ENCODE assay signal across 8 cellular contexts in the genomic region with DNA sequence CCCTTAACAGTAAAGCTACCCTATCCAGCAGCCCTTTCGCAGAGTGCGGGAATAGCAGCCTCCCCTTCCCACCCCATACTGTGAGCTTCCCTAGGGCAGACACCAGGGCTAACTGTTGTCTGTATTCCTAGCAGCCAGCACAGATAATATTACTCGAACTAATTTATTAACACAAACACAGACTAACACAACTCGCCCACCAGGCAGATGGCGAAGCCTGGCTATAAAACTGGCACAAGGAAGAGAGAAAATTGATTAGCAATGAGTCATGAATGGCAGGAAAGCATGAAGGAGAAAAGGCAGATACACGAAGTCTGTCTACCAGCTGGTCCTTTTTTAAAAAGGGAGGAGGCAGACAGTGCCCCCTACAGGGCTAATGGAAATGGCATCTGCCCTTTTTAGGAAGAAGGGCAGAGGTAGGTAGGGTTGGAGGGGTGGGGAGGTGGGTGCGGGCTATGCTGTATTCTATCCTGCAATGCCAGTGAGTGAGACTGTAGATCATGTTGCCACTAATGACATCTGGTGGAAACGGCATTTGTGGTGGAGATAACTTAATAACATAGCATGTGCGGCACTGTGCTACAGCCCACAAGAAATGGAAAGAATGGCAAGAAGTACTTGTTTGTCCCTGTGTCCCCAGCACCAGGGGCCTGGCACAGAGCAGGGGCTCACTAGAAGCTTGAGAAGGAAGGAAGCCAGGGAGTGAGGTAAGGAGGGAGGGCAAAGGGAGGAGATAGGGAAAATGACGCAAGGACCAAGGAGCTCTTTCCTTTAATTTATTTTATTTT. TPM values are rescaled to one million over a fixed set of nuclear protein-coding genes. Genes with fewer than 3 reads are reported as not detected.
DNase-seq lines count a peak whose midpoint lies in the region; ATAC-seq, FAIRE-seq and TF ChIP-seq lines count a peak whose summit lies in the region.

No MANE protein-coding gene starts in this region.

- no peak for FAIRE-seq in small intestine (lab: Jason Lieb, UNC)

- H3K9me3 ChIP-seq in right cardiac atrium (ENCODE audit: control insufficient read depth, low read length) (no peaks in the 10 kb centered on the region), small intestine (ENCODE audit: control insufficient read depth, low read depth) (no peaks in the 10 kb centered on the region)

- H3K27ac Mint-ChIP-seq in activated naive CD8-positive, alpha-beta T cell treated with anti-CD3 and anti-CD28 coated beads for 36 hours: no peak overlapping the region

- H3K27me3 ChIP-seq in right cardiac atrium (ENCODE audit: control insufficient read depth, insufficient read depth) (no peaks in the 10 kb centered on the region), small intestine (ENCODE audit: control insufficient read depth in 2 of 2, insufficient read depth in 2 of 2, low read length in 2 of 2) (no peaks in the 10 kb centered on the region)

- WGBS in right cardiac atrium: 47% methylated on average over 10 of the region's 10 CpGs
- 28 to 41% (median 39%) methylated on average over 10 of the region's 10 CpGs for WGBS in small intestine, 3 donors

- H3K4me1 ChIP-seq in right cardiac atrium (ENCODE audit: control insufficient read depth, insufficient read depth, low read length) (peaks cover 4% of the 10 kb centered on the region), small intestine (ENCODE audit: control insufficient read depth in 2 of 2, insufficient read depth in 1 of 2, low read depth in 1 of 2, low read length in 1 of 2) (no peaks in the 10 kb centered on the region)

- DNase-seq in DMS53 treated with DMSO at 0.1 percent for 48 hours (lab: John Stamatoyannopoulos, UW; ENCODE audit: unreplicated experiment): peak; percentile 28
- peak; percentile 27 for DNase-seq in SKM-1 (lab: John Stamatoyannopoulos, UW; ENCODE audit: unreplicated experiment)
- DNase-seq in activated naive CD8-positive, alpha-beta T cell treated with anti-CD3 and anti-CD28 coated beads for 36 hours: peak; percentile 55
- peak in 2 of 3 donors; percentile 24 to 64 for DNase-seq in right cardiac atrium
- peak; percentile 56 for DNase-seq in small intestine

- peak; percentile 81 for TF ChIP-seq CTCF in LNCAP (IDR thresholded peaks at IDR 0.05)

- H3K27ac ChIP-seq in right cardiac atrium (ENCODE audit: low read length) (no peak overlapping the region), small intestine (ENCODE audit: low read depth in 1 of 2, low read length in 1 of 2) (peak overlapping the region in 1 of 2 donors; percentile 58)

- no peaks in the 10 kb centered on the region for H3K9me3 Mint-ChIP-seq in activated naive CD8-positive, alpha-beta T cell treated with anti-CD3 and anti-CD28 coated beads for 36 hours

- ATAC-seq in right cardiac atrium: peak in 1 of 2 donors; percentile 50
- no peak for ATAC-seq in GM21737 (IDR thresholded peaks at IDR 0.05; ENCODE audit: unreplicated experiment)
- ATAC-seq in GM18907 (IDR thresholded peaks at IDR 0.05; ENCODE audit: unreplicated experiment): no peak

- intact Hi-C loops in right cardiac atrium (cut with DNase I): no loop called here

- no peak overlapping the region for H3K4me3 ChIP-seq in right cardiac atrium (ENCODE audit: low read length)
- H3K4me3 ChIP-seq in small intestine (ENCODE audit: low read depth in 1 of 2, low read length in 2 of 2): no peak overlapping the region

- no peak overlapping the region for H3K4me3 Mint-ChIP-seq in activated naive CD8-positive, alpha-beta T cell treated with anti-CD3 and anti-CD28 coated beads for 36 hours

- peaks cover 8% of the 10 kb centered on the region for H3K4me1 Mint-ChIP-seq in activated naive CD8-positive, alpha-beta T cell treated with anti-CD3 and anti-CD28 coated beads for 36 hours

- no peaks in the 10 kb centered on the region for H3K36me3 Mint-ChIP-seq in activated naive CD8-positive, alpha-beta T cell treated with anti-CD3 and anti-CD28 coated beads for 36 hours

- peaks cover 33% of the 10 kb centered on the region for H3K27me3 Mint-ChIP-seq in activated naive CD8-positive, alpha-beta T cell treated with anti-CD3 and anti-CD28 coated beads for 36 hours

- no peaks in the 10 kb centered on the region for H3K36me3 ChIP-seq in small intestine (ENCODE audit: control insufficient read depth in 2 of 2, insufficient read depth in 2 of 2, low read length in 2 of 2)

RNA-seq across cellular contexts. Expression of a gene that starts 30.6 kb away (rescaled TPM):
- 100 to 1,000 TPM; 139 TPM for total RNA-seq in activated naive CD8-positive, alpha-beta T cell treated with anti-CD3 and anti-CD28 coated beads for 36 hours
- total RNA-seq in right cardiac atrium: 10 to 100 TPM; 11.5 to 15.6 (median 14.0) TPM
- polyA plus RNA-seq in right cardiac atrium: 7.3 TPM
- 10 to 100 TPM in 1 of 3 donors, 1 to 10 TPM in 2; 3.8 to 16.2 (median 5.8) TPM for polyA plus RNA-seq in small intestine

Comparison
In these comparisons a context has a peak if more than half of its experiments do, and no peak if none do; other contexts are left out.
1. RNA of a gene that starts 30.6 kb away (total RNA-seq): 139 TPM in activated naive CD8-positive, alpha-beta T cell treated with anti-CD3 and anti-CD28 coated beads for 36 hours; 11.5 to 15.6 TPM in right cardiac atrium; every median in the first group is over 4 times any median in the second.
2. Peak in every context shown above with its lines, with median percentiles within 50 percentile points of each other: DNase-seq.